In genomic region chr13:27961227-27962085, GRCh38 we compare ENCODE assay signal across 12 cellular contexts. TPM values are rescaled to one million over a fixed set of nuclear protein-coding genes. Genes with fewer than 3 reads are reported as not detected.
A peak's percentile ranks its signal among the peaks of the same experiment; 100 is the strongest.
DNase-seq lines count a peak whose midpoint lies in the region; TF ChIP-seq lines count a peak whose summit lies in the region.
"Had no signal": no experiment of that assay in that cellular context is flagged by ENCODE, and none has a peak within 500 bp of the region (broad histone marks: within the 10 kb centered on the region; RNA-seq: fewer than 3 reads in every experiment).

No MANE protein-coding gene starts in this region.

- H2BK12ac ChIP-seq in H9 (ENCODE audit: insufficient read length, low read depth, low read length): no peak overlapping the region

- no peaks in the 10 kb centered on the region for H3K79me1 ChIP-seq in H9 (ENCODE audit: insufficient read depth, low read depth, low read length, poor library complexity, severe bottlenecking)

- no peak overlapping the region for H3K14ac ChIP-seq in H9 (ENCODE audit: insufficient read depth, low read length)

- no peak overlapping the region for H2BK5ac ChIP-seq in H9 (ENCODE audit: insufficient read length, low read length)

- H4K20me1 ChIP-seq in H9 (ENCODE audit: control insufficient read depth, insufficient read depth, insufficient read length): no peaks in the 10 kb centered on the region

- no peaks in the 10 kb centered on the region for H3K36me3 Mint-ChIP-seq in H9 (ENCODE audit: insufficient read depth in 1 of 3, low read depth in 3 of 3)
- peaks cover 6% of the 10 kb centered on the region for H3K36me3 Mint-ChIP-seq in MCF 10A (ENCODE audit: insufficient read depth, unreplicated experiment)
- H3K36me3 Mint-ChIP-seq in mesothelial cell of epicardium: no peaks in the 10 kb centered on the region

- no peak overlapping the region for H3K27ac Mint-ChIP-seq in H9
- no peak overlapping the region for H3K27ac Mint-ChIP-seq in MCF 10A (ENCODE audit: low read depth, unreplicated experiment)
- H3K27ac Mint-ChIP-seq in mesothelial cell of epicardium: no peak overlapping the region

- no peak overlapping the region for H4K8ac ChIP-seq in H9 (replicated peaks; ENCODE audit: insufficient read length, low read depth, low read length)

- H2BK20ac ChIP-seq in H9 (ENCODE audit: low read depth, low read length, poor library complexity, severe bottlenecking): no peak overlapping the region

- POLR2A ChIA-PET in MCF 10A (lab: Yijun Ruan, JAX): interaction anchor here (0.7 kb wide), 1 partner anchor 132 kb away, joined by 3 read pairs; no protein-coding TSS in a partner anchor

- TF ChIP-seq EP300 in suprapubic skin (IDR thresholded peaks at IDR 0.05): no peak

- H4K91ac ChIP-seq in H9 (ENCODE audit: insufficient read length, low read depth, low read length): no peak overlapping the region

- H3K27ac ChIP-seq in H9 (ENCODE audit: insufficient read length, low read depth, low read length) (no peak overlapping the region), suprapubic skin (no peak overlapping the region)
- H3K27ac ChIP-seq: WERI-Rb-1 had no signal

- no peak overlapping the region for H2AFZ ChIP-seq in H9 (ENCODE audit: low read length)

- peaks cover 5% of the 10 kb centered on the region; the same call in 1 of the 2 replicates for H3K4me1 ChIP-seq in H9 (ENCODE audit: insufficient read depth, low read length)
- peaks cover 23% of the 10 kb centered on the region for H3K4me1 ChIP-seq in suprapubic skin

- peaks cover 22 to 33% of the 10 kb centered on the region in 2 experiments for H3K4me1 Mint-ChIP-seq in H9
- no peaks in the 10 kb centered on the region for H3K4me1 Mint-ChIP-seq in MCF 10A (ENCODE audit: insufficient read depth, unreplicated experiment)
- peaks cover 27% of the 10 kb centered on the region for H3K4me1 Mint-ChIP-seq in mesothelial cell of epicardium

- no peaks in the 10 kb centered on the region for H3K23me2 ChIP-seq in H9 (ENCODE audit: insufficient read length, low read depth, low read length, poor library complexity, severe bottlenecking)

- TF ChIP-seq CTCF in H9 (conservative IDR thresholded peaks at IDR 0.05): no peak
- TF ChIP-seq CTCF in MCF 10A (IDR thresholded peaks at IDR 0.05; ENCODE audit: unreplicated experiment): no peak
- no peak for TF ChIP-seq CTCF in mesothelial cell of epicardium (IDR thresholded peaks at IDR 0.05; ENCODE audit: unreplicated experiment)
- TF ChIP-seq CTCF in suprapubic skin (IDR thresholded peaks at IDR 0.05): no peak

- DNase-seq in H9 (peak; percentile 71), MCF 10A (ENCODE audit: unreplicated experiment) (no peak), mesothelial cell of epicardium (ENCODE audit: low spot score in 2 of 2, unreplicated experiment in 2 of 2) (no peak), suprapubic skin (ENCODE audit: low spot score in 2 of 2) (no peak), T1000 (lab: John Stamatoyannopoulos, UW) (no peak), DMS 273 treated with DMSO at 0.1 percent for 48 hours (lab: John Stamatoyannopoulos, UW) (no peak), GM03348 (ENCODE audit: low spot score) (no peak)
- DNase-seq: activated effector memory CD4-positive, alpha-beta T cell treated with Interleukin-2 at 50 U/mL for 16 hours; NCI-H1417 treated with DMSO at 0.1 percent for 48 hours; nucleus accumbens; WERI-Rb-1 had no signal

- no TSS peak for BruUV-seq in MCF 10A (replicated peaks; lab: Mats Ljungman, UMichigan)

- H2BK120ac ChIP-seq in H9 (ENCODE audit: low read depth, low read length, poor library complexity, severe bottlenecking): no peak overlapping the region

- H3K4me3 Mint-ChIP-seq in H9 (peak overlapping the region in 1 of 2 experiments; percentile 76; a peak in 3 of 5 replicates), MCF 10A (ENCODE audit: unreplicated experiment) (peak overlapping the region; percentile 61), mesothelial cell of epicardium (peak overlapping the region; percentile 17)

- H3K27me3 Mint-ChIP-seq in H9 (ENCODE audit: low read depth): peaks cover 99% of the 10 kb centered on the region
- no peaks in the 10 kb centered on the region for H3K27me3 Mint-ChIP-seq in MCF 10A (ENCODE audit: insufficient read depth, unreplicated experiment)
- peaks cover 92% of the 10 kb centered on the region for H3K27me3 Mint-ChIP-seq in mesothelial cell of epicardium (ENCODE audit: low read depth)

- H3K4me2 ChIP-seq in H9 (ENCODE audit: insufficient read depth, insufficient read length, low read length): peak overlapping the region; percentile 46

- no peak overlapping the region for H4K5ac ChIP-seq in H9 (ENCODE audit: insufficient read length, low read depth, low read length)

- no peaks in the 10 kb centered on the region for H3K36me3 ChIP-seq in suprapubic skin
- H3K36me3 ChIP-seq: WERI-Rb-1 had no signal

- intact Hi-C loops in MCF 10A (cut with micrococcal nuclease): no loop called here

- H3K56ac ChIP-seq in H9 (ENCODE audit: insufficient read length, low read depth, low read length): no peak overlapping the region

- TF ChIP-seq POLR2A in suprapubic skin (IDR thresholded peaks at IDR 0.05): no peak

- no CpG with 5 or more reads among the region's 25 CpGs for WGBS in H9 (ENCODE audit: extremely low coverage, insufficient read length, low lambda C conversion rate)
- 12% methylated on average over 22 of the region's 25 CpGs for WGBS in suprapubic skin

- H3K9me3 ChIP-seq in H9 (ENCODE audit: control insufficient read depth, low read depth, low read length) (no peaks in the 10 kb centered on the region), suprapubic skin (no peaks in the 10 kb centered on the region)

- H3K4me3 ChIP-seq in suprapubic skin: peak overlapping the region; percentile 45

- H3K18ac ChIP-seq in H9 (ENCODE audit: insufficient read length, low read depth, low read length): no peak overlapping the region

- no peaks in the 10 kb centered on the region for H3K79me2 ChIP-seq in H9 (ENCODE audit: insufficient read depth, low read length)

- no peak overlapping the region for H2AK5ac ChIP-seq in H9 (ENCODE audit: insufficient read length, low read length)

- H2BK15ac ChIP-seq in H9 (ENCODE audit: low read depth, low read length): no peak overlapping the region

- no peak overlapping the region for H3T11ph ChIP-seq in H9 (ENCODE audit: low read length)

- peaks cover 91% of the 10 kb centered on the region for H3K27me3 ChIP-seq in H9 (ENCODE audit: insufficient read depth, low read length)
- peaks cover 94% of the 10 kb centered on the region for H3K27me3 ChIP-seq in suprapubic skin

- H3K9ac ChIP-seq in H9 (ENCODE audit: extremely low read depth, insufficient read length, low read length): no peak overlapping the region

- H3K4ac ChIP-seq in H9 (ENCODE audit: low read depth, low read length): no peak overlapping the region

- H3K23ac ChIP-seq in H9 (ENCODE audit: insufficient read length, low read depth, low read length): no peak overlapping the region

- H3K9me3 Mint-ChIP-seq in H9 (peaks cover 4 to 16% of the 10 kb centered on the region in 2 experiments), MCF 10A (ENCODE audit: unreplicated experiment) (no peaks in the 10 kb centered on the region), mesothelial cell of epicardium (no peaks in the 10 kb centered on the region)

- CTCF ChIA-PET in MCF 10A (lab: Yijun Ruan, JAX): interaction anchor here (0.5 to 2.7 kb wide), 15 partner anchors 15 to 1561 kb away, joined by 3 to 21 read pairs (median 4); no protein-coding TSS in a partner anchor

RNA-seq across cellular contexts. Expression of gene CDX2, which starts 7.7 kb away (rescaled TPM):
- not detected in 2 replicates for total RNA-seq in H9 (2021)
- not detected in 2 replicates for total RNA-seq in MCF 10A (2022)
- total RNA-seq in mesothelial cell of epicardium: 0.05 to 0.16 TPM in 2 of 3 replicates, not detected in the other
- not detected for total RNA-seq in suprapubic skin
- total RNA-seq: H4 had no signal

RNA-seq across cellular contexts. Expression of gene URAD, which starts 27.0 kb away (rescaled TPM):
- total RNA-seq in H9 (2021) (not detected in 2 replicates), MCF 10A (2022) (not detected in 2 replicates), mesothelial cell of epicardium (not detected in 3 replicates), suprapubic skin (not detected)
- total RNA-seq: H4 had no signal

RNA-seq across cellular contexts. Expression of gene PDX1, which starts 41.7 kb away (rescaled TPM):
- total RNA-seq in H9 (2021) (not detected in 2 replicates), MCF 10A (2022) (0.17 and 0.35 TPM in 2 replicates), mesothelial cell of epicardium (not detected in 3 replicates), suprapubic skin (not detected)
- total RNA-seq: H4 had no signal
